12 cellular contexts compared by ENCODE assay signal in the genomic region with DNA sequence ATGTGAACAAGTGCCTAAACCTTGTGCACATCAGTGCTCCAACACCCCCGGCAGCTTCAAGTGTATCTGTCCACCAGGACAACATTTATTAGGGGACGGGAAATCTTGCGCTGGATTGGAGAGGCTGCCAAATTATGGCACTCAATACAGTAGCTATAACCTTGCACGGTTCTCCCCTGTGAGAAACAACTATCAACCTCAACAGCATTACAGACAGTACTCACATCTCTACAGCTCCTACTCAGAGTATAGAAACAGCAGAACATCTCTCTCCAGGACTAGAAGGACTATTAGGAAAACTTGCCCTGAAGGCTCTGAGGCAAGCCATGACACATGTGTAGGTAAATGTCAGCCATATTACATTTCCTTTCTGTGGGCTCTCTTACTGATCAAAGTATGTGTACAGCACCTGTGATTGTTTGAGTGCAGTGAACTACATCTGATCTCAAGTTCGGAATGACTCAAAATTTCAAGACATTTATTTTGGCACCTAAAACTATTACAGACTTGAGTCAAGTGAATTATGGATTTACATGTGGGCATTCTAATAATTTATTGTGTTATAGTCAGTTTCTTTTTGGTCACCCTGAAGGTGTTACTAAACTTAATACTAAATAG.
DNase-seq lines count a peak whose midpoint lies in the region; ATAC-seq and TF ChIP-seq lines count a peak whose summit lies in the region.
"Had no signal": no experiment of that assay in that cellular context is flagged by ENCODE, and none has a peak within 500 bp of the region (broad histone marks: within the 10 kb centered on the region; RNA-seq: fewer than 3 reads in every experiment).

No MANE protein-coding gene starts in this region.

- peak; percentile 38 for DNase-seq in GM12865 (ENCODE audit: low read depth)
- peak; percentile 59 for DNase-seq in NCI-H1105 treated with DMSO at 0.1 percent for 48 hours (lab: John Stamatoyannopoulos, UW)
- DNase-seq in epithelial cell of esophagus (ENCODE audit: low read depth), result peak; percentile 96
- DNase-seq in AML-193 (lab: John Stamatoyannopoulos, UW), result no peak
- no peak for DNase-seq in Kasumi-1 (lab: John Stamatoyannopoulos, UW)
- DNase-seq in C1 segment of cervical spinal cord (lab: John Stamatoyannopoulos, UW), result no peak
- no peak for DNase-seq in NCI-H1092 treated with DMSO at 0.1 percent for 48 hours (lab: John Stamatoyannopoulos, UW)
- DNase-seq: effector CD4-positive, alpha-beta T cell; NCI-H526 treated with DMSO at 0.1 percent for 48 hours; trophoblast cell had no signal

- no peak for TF ChIP-seq CTCF in GM12865 (IDR thresholded peaks at IDR 0.05; ENCODE audit: insufficient read depth, low read depth, low read length, missing control alignments)
- no peak for TF ChIP-seq CTCF in epithelial cell of esophagus (IDR thresholded peaks at IDR 0.05; ENCODE audit: insufficient read depth, low read depth, low read length, missing control alignments)

- peak; percentile 43 for ATAC-seq in GM21619 (IDR thresholded peaks at IDR 0.05; ENCODE audit: unreplicated experiment)

- H3K4me3 ChIP-seq in GM12865 (ENCODE audit: low read depth, low read length) (no peak overlapping the region), epithelial cell of esophagus (ENCODE audit: low read length) (no peak overlapping the region)
- H3K4me3 ChIP-seq: SJSA1 had no signal

Comparison
In these comparisons a context has a peak if more than half of its experiments do, and no peak if none do; other contexts are left out.
1. DNase-seq: peak in GM12865 (single experiment), NCI-H1105 treated with DMSO at 0.1 percent for 48 hours (single experiment) and epithelial cell of esophagus (single experiment); none in AML-193 (0 of 2), Kasumi-1 (0 of 2), C1 segment of cervical spinal cord (0 of 14) and NCI-H1092 treated with DMSO at 0.1 percent for 48 hours (single experiment).